In genomic region chr3:42880601-42881451, GRCh38 we compare ENCODE assay signal across 1 cellular context.
TF ChIP-seq lines count a peak whose summit lies in the region.

No MANE protein-coding gene starts in this region.

TF ChIP-seq in HepG2, 621 proteins besides CTCF, POLR2A, EP300 and RAD21 (continued from another document and continues in another):
- 0 out of 2 replicates have a peak, but pooled peaks have one; percentile 51 for TF ChIP-seq ETV6 (CRISPR knock-in tag; conservative IDR thresholded peaks at IDR 0.05)
- peak; percentile 32; the same call in 1 of the 2 replicates for TF ChIP-seq GATAD1 (CRISPR knock-in tag; IDR thresholded peaks at IDR 0.05)
- TF ChIP-seq SAP130 (CRISPR knock-in tag; IDR thresholded peaks at IDR 0.05; ENCODE audit: low read depth), result peak; percentile 31; the same call in 1 of the 2 replicates
- TF ChIP-seq MIER2 (CRISPR knock-in tag; IDR thresholded peaks at IDR 0.05), result 0 out of 2 replicates have a peak, but pooled peaks have one; percentile 13
- TF ChIP-seq MEIS2 (CRISPR knock-in tag; IDR thresholded peaks at IDR 0.05), result peak; percentile 58; the same call in 1 of the 2 replicates
- TF ChIP-seq, protein P1, sequence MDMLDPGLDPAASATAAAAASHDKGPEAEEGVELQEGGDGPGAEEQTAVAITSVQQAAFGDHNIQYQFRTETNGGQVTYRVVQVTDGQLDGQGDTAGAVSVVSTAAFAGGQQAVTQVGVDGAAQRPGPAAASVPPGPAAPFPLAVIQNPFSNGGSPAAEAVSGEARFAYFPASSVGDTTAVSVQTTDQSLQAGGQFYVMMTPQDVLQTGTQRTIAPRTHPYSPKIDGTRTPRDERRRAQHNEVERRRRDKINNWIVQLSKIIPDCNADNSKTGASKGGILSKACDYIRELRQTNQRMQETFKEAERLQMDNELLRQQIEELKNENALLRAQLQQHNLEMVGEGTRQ (IDR thresholded peaks at IDR 0.05; ENCODE audit: low read depth, low read length), result no peak
- TF ChIP-seq, protein P1 (CRISPR knock-in tag; IDR thresholded peaks at IDR 0.05; ENCODE audit: borderline replicate concordance), result peak; percentile 19; the same call in 1 of the 2 replicates
- no peak for TF ChIP-seq ZNF329 (CRISPR knock-in tag; IDR thresholded peaks at IDR 0.05; ENCODE audit: low read depth)
- TF ChIP-seq TARDBP (CRISPR knock-in tag; IDR thresholded peaks at IDR 0.05), result peak; percentile 48; the same call in 1 of the 2 replicates
- no peak for TF ChIP-seq SP1 (IDR thresholded peaks at IDR 0.05)
- TF ChIP-seq SP1 (CRISPR knock-in tag; IDR thresholded peaks at IDR 0.05), result peak; percentile 33; the same call in 1 of the 2 replicates
- TF ChIP-seq JARID2 (CRISPR knock-in tag; IDR thresholded peaks at IDR 0.05; ENCODE audit: insufficient replicate concordance), result no peak
- TF ChIP-seq ARID2 (CRISPR knock-in tag; IDR thresholded peaks at IDR 0.05; ENCODE audit: borderline replicate concordance), result 0 out of 2 replicates have a peak, but pooled peaks have one; percentile 41
- peak; percentile 51; the same call in 1 of the 2 replicates for TF ChIP-seq GFI1 (CRISPR knock-in tag; IDR thresholded peaks at IDR 0.05; ENCODE audit: borderline replicate concordance)
- TF ChIP-seq ZNF292 (CRISPR knock-in tag; IDR thresholded peaks at IDR 0.05; ENCODE audit: borderline replicate concordance, low read depth), result 0 out of 2 replicates have a peak, but pooled peaks have one; percentile 29
- TF ChIP-seq FOXO1 (CRISPR knock-in tag; IDR thresholded peaks at IDR 0.05), result peak; percentile 29; the same call in 1 of the 2 replicates
- no peak for TF ChIP-seq MED13 (CRISPR knock-in tag; IDR thresholded peaks at IDR 0.05)
- TF ChIP-seq, protein P2, sequence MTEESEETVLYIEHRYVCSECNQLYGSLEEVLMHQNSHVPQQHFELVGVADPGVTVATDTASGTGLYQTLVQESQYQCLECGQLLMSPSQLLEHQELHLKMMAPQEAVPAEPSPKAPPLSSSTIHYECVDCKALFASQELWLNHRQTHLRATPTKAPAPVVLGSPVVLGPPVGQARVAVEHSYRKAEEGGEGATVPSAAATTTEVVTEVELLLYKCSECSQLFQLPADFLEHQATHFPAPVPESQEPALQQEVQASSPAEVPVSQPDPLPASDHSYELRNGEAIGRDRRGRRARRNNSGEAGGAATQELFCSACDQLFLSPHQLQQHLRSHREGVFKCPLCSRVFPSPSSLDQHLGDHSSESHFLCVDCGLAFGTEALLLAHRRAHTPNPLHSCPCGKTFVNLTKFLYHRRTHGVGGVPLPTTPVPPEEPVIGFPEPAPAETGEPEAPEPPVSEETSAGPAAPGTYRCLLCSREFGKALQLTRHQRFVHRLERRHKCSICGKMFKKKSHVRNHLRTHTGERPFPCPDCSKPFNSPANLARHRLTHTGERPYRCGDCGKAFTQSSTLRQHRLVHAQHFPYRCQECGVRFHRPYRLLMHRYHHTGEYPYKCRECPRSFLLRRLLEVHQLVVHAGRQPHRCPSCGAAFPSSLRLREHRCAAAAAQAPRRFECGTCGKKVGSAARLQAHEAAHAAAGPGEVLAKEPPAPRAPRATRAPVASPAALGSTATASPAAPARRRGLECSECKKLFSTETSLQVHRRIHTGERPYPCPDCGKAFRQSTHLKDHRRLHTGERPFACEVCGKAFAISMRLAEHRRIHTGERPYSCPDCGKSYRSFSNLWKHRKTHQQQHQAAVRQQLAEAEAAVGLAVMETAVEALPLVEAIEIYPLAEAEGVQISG (CRISPR knock-in tag; IDR thresholded peaks at IDR 0.05), result peak; percentile 73
- TF ChIP-seq ZBTB38 (CRISPR knock-in tag; IDR thresholded peaks at IDR 0.05), result peak; percentile 72
- TF ChIP-seq RFXAP (CRISPR knock-in tag; IDR thresholded peaks at IDR 0.05; ENCODE audit: borderline replicate concordance), result peak; percentile 47; the same call in 1 of the 2 replicates
- TF ChIP-seq ZNF331 (CRISPR knock-in tag; IDR thresholded peaks at IDR 0.05), result peak; percentile 16; the same call in 1 of the 2 replicates
- peak; percentile 74 for TF ChIP-seq ELF1 (CRISPR knock-in tag; IDR thresholded peaks at IDR 0.05)
- no peak for TF ChIP-seq ZNF619 (CRISPR knock-in tag; IDR thresholded peaks at IDR 0.05)
- TF ChIP-seq, protein P3, sequence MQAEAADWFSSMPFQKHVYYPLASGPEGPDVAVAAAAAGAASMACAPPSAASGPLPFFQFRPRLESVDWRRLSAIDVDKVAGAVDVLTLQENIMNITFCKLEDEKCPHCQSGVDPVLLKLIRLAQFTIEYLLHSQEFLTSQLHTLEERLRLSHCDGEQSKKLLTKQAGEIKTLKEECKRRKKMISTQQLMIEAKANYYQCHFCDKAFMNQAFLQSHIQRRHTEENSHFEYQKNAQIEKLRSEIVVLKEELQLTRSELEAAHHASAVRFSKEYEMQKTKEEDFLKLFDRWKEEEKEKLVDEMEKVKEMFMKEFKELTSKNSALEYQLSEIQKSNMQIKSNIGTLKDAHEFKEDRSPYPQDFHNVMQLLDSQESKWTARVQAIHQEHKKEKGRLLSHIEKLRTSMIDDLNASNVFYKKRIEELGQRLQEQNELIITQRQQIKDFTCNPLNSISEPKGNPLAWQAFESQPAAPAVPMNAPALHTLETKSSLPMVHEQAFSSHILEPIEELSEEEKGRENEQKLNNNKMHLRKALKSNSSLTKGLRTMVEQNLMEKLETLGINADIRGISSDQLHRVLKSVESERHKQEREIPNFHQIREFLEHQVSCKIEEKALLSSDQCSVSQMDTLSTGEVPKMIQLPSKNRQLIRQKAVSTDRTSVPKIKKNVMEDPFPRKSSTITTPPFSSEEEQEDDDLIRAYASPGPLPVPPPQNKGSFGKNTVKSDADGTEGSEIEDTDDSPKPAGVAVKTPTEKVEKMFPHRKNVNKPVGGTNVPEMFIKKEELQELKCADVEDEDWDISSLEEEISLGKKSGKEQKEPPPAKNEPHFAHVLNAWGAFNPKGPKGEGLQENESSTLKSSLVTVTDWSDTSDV (CRISPR knock-in tag; IDR thresholded peaks at IDR 0.05), result 0 out of 2 replicates have a peak, but pooled peaks have one; percentile 55
- TF ChIP-seq, protein P4, sequence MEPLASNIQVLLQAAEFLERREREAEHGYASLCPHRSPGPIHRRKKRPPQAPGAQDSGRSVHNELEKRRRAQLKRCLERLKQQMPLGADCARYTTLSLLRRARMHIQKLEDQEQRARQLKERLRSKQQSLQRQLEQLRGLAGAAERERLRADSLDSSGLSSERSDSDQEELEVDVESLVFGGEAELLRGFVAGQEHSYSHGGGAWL (CRISPR knock-in tag; IDR thresholded peaks at IDR 0.05), result 0 out of 2 replicates have a peak, but pooled peaks have one; percentile 34
- 0 out of 2 replicates have a peak, but pooled peaks have one; percentile 37 for TF ChIP-seq DNMT1 (CRISPR knock-in tag; IDR thresholded peaks at IDR 0.05)
- peak; percentile 59; the same call in 1 of the 2 replicates for TF ChIP-seq SP4 (CRISPR knock-in tag; IDR thresholded peaks at IDR 0.05)
- TF ChIP-seq, protein P5, sequence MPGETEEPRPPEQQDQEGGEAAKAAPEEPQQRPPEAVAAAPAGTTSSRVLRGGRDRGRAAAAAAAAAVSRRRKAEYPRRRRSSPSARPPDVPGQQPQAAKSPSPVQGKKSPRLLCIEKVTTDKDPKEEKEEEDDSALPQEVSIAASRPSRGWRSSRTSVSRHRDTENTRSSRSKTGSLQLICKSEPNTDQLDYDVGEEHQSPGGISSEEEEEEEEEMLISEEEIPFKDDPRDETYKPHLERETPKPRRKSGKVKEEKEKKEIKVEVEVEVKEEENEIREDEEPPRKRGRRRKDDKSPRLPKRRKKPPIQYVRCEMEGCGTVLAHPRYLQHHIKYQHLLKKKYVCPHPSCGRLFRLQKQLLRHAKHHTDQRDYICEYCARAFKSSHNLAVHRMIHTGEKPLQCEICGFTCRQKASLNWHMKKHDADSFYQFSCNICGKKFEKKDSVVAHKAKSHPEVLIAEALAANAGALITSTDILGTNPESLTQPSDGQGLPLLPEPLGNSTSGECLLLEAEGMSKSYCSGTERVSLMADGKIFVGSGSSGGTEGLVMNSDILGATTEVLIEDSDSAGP (CRISPR knock-in tag; IDR thresholded peaks at IDR 0.05; ENCODE audit: borderline replicate concordance), result peak; percentile 88
- peak; percentile 79; the same call in 1 of the 2 replicates for TF ChIP-seq ZNF788 (CRISPR knock-in tag; IDR thresholded peaks at IDR 0.05; ENCODE audit: borderline replicate concordance)
- TF ChIP-seq RORA (CRISPR knock-in tag; IDR thresholded peaks at IDR 0.05), result no peak
- peak; percentile 14; the same call in 1 of the 2 replicates for TF ChIP-seq BRD4 (CRISPR knock-in tag; IDR thresholded peaks at IDR 0.05)
- peak; percentile 61; the same call in 1 of the 2 replicates for TF ChIP-seq ZMYM3 (CRISPR knock-in tag; IDR thresholded peaks at IDR 0.05)
- TF ChIP-seq E2F5 (CRISPR knock-in tag; conservative IDR thresholded peaks at IDR 0.05), result no peak
- TF ChIP-seq ZNF891 (CRISPR knock-in tag; IDR thresholded peaks at IDR 0.05), result peak; percentile 62; the same call in 1 of the 2 replicates
- TF ChIP-seq TP53 (CRISPR knock-in tag; conservative IDR thresholded peaks at IDR 0.05), result 0 out of 2 replicates have a peak, but pooled peaks have one; percentile 23
- peak; percentile 40; the same call in 1 of the 2 replicates for TF ChIP-seq PITX1 (CRISPR knock-in tag; IDR thresholded peaks at IDR 0.05)
- TF ChIP-seq BHLHE40 (IDR thresholded peaks at IDR 0.05; ENCODE audit: low read length), result no peak
- peak; percentile 71; the same call in 1 of the 2 replicates for TF ChIP-seq TOPORS (CRISPR knock-in tag; IDR thresholded peaks at IDR 0.05)
- peak; percentile 78 for TF ChIP-seq SRSF1 (optimal IDR thresholded peaks at IDR 0.05; ENCODE audit: low read depth, low read length)
- 0 out of 2 replicates have a peak, but pooled peaks have one; percentile 47 for TF ChIP-seq GLI4 (CRISPR knock-in tag; IDR thresholded peaks at IDR 0.05; ENCODE audit: borderline replicate concordance)
- TF ChIP-seq, protein P6, sequence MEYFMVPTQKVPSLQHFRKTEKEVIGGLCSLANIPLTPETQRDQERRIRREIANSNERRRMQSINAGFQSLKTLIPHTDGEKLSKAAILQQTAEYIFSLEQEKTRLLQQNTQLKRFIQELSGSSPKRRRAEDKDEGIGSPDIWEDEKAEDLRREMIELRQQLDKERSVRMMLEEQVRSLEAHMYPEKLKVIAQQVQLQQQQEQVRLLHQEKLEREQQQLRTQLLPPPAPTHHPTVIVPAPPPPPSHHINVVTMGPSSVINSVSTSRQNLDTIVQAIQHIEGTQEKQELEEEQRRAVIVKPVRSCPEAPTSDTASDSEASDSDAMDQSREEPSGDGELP (IDR thresholded peaks at IDR 0.05; ENCODE audit: borderline replicate concordance, low read depth), result no peak
- peak; percentile 56 for TF ChIP-seq SOX5 (CRISPR knock-in tag; IDR thresholded peaks at IDR 0.05; ENCODE audit: borderline replicate concordance)
- TF ChIP-seq, protein P7, sequence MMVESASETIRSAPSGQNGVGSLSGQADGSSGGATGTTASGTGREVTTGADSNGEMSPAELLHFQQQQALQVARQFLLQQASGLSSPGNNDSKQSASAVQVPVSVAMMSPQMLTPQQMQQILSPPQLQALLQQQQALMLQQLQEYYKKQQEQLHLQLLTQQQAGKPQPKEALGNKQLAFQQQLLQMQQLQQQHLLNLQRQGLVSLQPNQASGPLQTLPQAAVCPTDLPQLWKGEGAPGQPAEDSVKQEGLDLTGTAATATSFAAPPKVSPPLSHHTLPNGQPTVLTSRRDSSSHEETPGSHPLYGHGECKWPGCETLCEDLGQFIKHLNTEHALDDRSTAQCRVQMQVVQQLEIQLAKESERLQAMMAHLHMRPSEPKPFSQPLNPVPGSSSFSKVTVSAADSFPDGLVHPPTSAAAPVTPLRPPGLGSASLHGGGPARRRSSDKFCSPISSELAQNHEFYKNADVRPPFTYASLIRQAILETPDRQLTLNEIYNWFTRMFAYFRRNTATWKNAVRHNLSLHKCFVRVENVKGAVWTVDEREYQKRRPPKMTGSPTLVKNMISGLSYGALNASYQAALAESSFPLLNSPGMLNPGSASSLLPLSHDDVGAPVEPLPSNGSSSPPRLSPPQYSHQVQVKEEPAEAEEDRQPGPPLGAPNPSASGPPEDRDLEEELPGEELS (CRISPR knock-in tag; IDR thresholded peaks at IDR 0.05), result peak; percentile 20; the same call in 1 of the 2 replicates
- no peak for TF ChIP-seq HNF4A (CRISPR knock-in tag; IDR thresholded peaks at IDR 0.05)
- TF ChIP-seq, protein P8, sequence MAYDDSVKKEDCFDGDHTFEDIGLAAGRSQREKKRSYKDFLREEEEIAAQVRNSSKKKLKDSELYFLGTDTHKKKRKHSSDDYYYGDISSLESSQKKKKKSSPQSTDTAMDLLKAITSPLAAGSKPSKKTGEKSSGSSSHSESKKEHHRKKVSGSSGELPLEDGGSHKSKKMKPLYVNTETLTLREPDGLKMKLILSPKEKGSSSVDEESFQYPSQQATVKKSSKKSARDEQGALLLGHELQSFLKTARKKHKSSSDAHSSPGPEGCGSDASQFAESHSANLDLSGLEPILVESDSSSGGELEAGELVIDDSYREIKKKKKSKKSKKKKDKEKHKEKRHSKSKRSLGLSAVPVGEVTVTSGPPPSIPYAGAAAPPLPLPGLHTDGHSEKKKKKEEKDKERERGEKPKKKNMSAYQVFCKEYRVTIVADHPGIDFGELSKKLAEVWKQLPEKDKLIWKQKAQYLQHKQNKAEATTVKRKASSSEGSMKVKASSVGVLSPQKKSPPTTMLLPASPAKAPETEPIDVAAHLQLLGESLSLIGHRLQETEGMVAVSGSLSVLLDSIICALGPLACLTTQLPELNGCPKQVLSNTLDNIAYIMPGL (CRISPR knock-in tag; IDR thresholded peaks at IDR 0.05; ENCODE audit: borderline replicate concordance in 1 of 2, low read depth in 1 of 2), result peak; percentile 62 to 77; a peak in 3 of 4 replicates
- TF ChIP-seq ZNF562 (CRISPR knock-in tag; IDR thresholded peaks at IDR 0.05; ENCODE audit: borderline replicate concordance), result no peak
- TF ChIP-seq XRCC5 (optimal IDR thresholded peaks at IDR 0.05; ENCODE audit: low read length), result peak; percentile 83
- TF ChIP-seq SCMH1 (CRISPR knock-in tag; IDR thresholded peaks at IDR 0.05; ENCODE audit: borderline replicate concordance), result no peak
- TF ChIP-seq ZNF432 (CRISPR knock-in tag; IDR thresholded peaks at IDR 0.05; ENCODE audit: borderline replicate concordance), result no peak
